24 cellular contexts compared by ENCODE assay signal in the genomic region with DNA sequence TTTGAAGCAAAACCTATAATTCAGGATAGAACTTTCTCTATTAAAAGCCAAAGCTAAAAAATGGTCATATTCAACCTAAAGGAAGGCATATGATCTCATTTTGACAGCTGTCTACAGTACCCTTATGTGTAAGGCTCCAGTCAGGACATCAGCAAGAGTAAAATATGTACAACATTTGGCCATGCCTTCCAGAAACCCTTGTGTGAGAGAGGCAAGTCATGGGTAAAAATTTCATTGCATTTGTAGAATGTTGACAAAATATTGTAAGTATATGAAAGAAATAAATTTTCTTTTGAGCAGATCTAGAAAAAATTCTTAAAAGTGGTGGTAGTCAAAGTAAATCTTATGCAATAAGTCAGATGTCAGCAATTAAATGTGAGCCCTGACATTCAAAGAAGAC.
"Had no signal": no experiment of that assay in that cellular context is flagged by ENCODE, and none has a peak within 500 bp of the region (broad histone marks: within the 10 kb centered on the region; RNA-seq: fewer than 3 reads in every experiment).

No MANE protein-coding gene starts in this region.

- ATAC-seq: effector memory CD8-positive, alpha-beta T cell; esophagus mucosa; foreskin keratinocyte; gastrocnemius medialis; gastroesophageal sphincter; heart left ventricle; heart right ventricle had no signal

- H3K4me1 ChIP-seq: colonic mucosa, esophagus muscularis mucosa, esophagus squamous epithelium, foreskin keratinocyte, gastrocnemius medialis, gastroesophageal sphincter, heart left ventricle, heart right ventricle had no signal

- DNase-seq: colonic mucosa; cortex of kidney; dermis blood vessel endothelial cell; dorsolateral prefrontal cortex; effector CD4-positive, alpha-beta T cell; effector CD8-positive, alpha-beta T cell; effector memory CD4-positive, alpha-beta T cell; effector memory CD8-positive, alpha-beta T cell; endodermal cell; erythroblast; esophagus squamous epithelium; foreskin fibroblast; foreskin keratinocyte; foreskin melanocyte; gastrocnemius medialis; glutamatergic neuron; head of caudate nucleus; heart left ventricle; heart right ventricle had no signal

- H3K27ac ChIP-seq: colonic mucosa, coronary artery, dorsolateral prefrontal cortex, epithelial cell of prostate, esophagus muscularis mucosa, esophagus squamous epithelium, foreskin keratinocyte, gastrocnemius medialis, gastroesophageal sphincter, heart left ventricle, heart right ventricle had no signal

- H3K9me3 ChIP-seq: colonic mucosa, esophagus muscularis mucosa, esophagus squamous epithelium, gastrocnemius medialis, gastroesophageal sphincter, heart right ventricle had no signal

- H3K27me3 ChIP-seq: colonic mucosa, esophagus muscularis mucosa, gastrocnemius medialis, gastroesophageal sphincter, heart left ventricle had no signal

- H3K4me3 ChIP-seq: colonic mucosa, coronary artery, dorsolateral prefrontal cortex, esophagus muscularis mucosa, esophagus squamous epithelium, gastrocnemius medialis, gastroesophageal sphincter, heart left ventricle, heart right ventricle had no signal

- H3K36me3 ChIP-seq: colonic mucosa, esophagus muscularis mucosa, esophagus squamous epithelium, gastrocnemius medialis, gastroesophageal sphincter, heart left ventricle, heart right ventricle had no signal
